ENCODE assay signal across 14 cellular contexts in genomic region chr5:32302822-32303754, GRCh38. TPM values are rescaled to one million over a fixed set of nuclear protein-coding genes. Genes with fewer than 3 reads are reported as not detected.
DNase-seq lines count a peak whose midpoint lies in the region; ATAC-seq, FAIRE-seq and TF ChIP-seq lines count a peak whose summit lies in the region.
"Had no signal": no experiment of that assay in that cellular context is flagged by ENCODE, and none has a peak within 500 bp of the region (broad histone marks: within the 10 kb centered on the region; RNA-seq: fewer than 3 reads in every experiment).

No MANE protein-coding gene starts in this region.

- no peak for TF ChIP-seq CTCF in A549 (IDR thresholded peaks at IDR 0.05)
- no peak for TF ChIP-seq CTCF in fibroblast of pulmonary artery (IDR thresholded peaks at IDR 0.05; ENCODE audit: low read length, missing control alignments)

- ATAC-seq in A549 (peak; percentile 64 to 69; a peak in 5 of 6 replicates), GM21526 (IDR thresholded peaks at IDR 0.05; ENCODE audit: low FRiP score, unreplicated experiment) (no peak), Right ventricle myocardium superior (ENCODE audit: poor library complexity) (no peak)
- ATAC-seq: activated CD8-positive, alpha-beta memory T cell treated with anti-CD3 and anti-CD28 coated beads, Interleukin-2, amount 10 ng/mL, durations not matched to agents 7 days and 5 days; HCT116 had no signal

- H3K4me3 ChIP-seq in A549 (no peak overlapping the region), fibroblast of pulmonary artery (replicated peaks; ENCODE audit: low read depth, low read length) (no peak overlapping the region), muscle layer of duodenum (ENCODE audit: low read depth in 1 of 2, low read length in 2 of 2) (no peak overlapping the region)
- H3K4me3 ChIP-seq: tibial nerve had no signal

- intact Hi-C loops in Right ventricle myocardium superior (cut with DNase I): no loop called here

- DNase-seq in A549 (ENCODE audit: low read depth in 1 of 2, low spot score in 1 of 2) (peak; percentile 32 to 56), RCC 7860 (ENCODE audit: low spot score) (peak; percentile 34), fibroblast of pulmonary artery (ENCODE audit: low read depth) (peak; percentile 11), Right ventricle myocardium superior (no peak), NCI-H345 (lab: John Stamatoyannopoulos, UW) (no peak), RPMI8226 (no peak)
- DNase-seq: activated CD8-positive, alpha-beta memory T cell treated with anti-CD3 and anti-CD28 coated beads, Interleukin-2, amount 10 ng/mL, durations not matched to agents 7 days and 5 days; stimulated activated CD4-positive, alpha-beta T cell treated with anti-CD3 and anti-CD28 coated beads, Interleukin-4, amount 100 ng/mL, for 1 hour; stimulated activated CD8-positive, alpha-beta memory T cell treated with anti-CD3 and anti-CD28 coated beads, Interleukin-4, amount 100 ng/mL, for 48 hours had no signal

- FAIRE-seq in A549 (lab: Jason Lieb, UNC): no peak
- FAIRE-seq in RCC 7860 (lab: Jason Lieb, UNC): peak; percentile 84

- H3K36me3 ChIP-seq in muscle layer of duodenum (ENCODE audit: control insufficient read depth in 1 of 2, insufficient read depth in 2 of 2, low read length in 2 of 2): no peaks in the 10 kb centered on the region
- H3K36me3 ChIP-seq: neutrophil had no signal

- no peak for TF ChIP-seq RAD21 in A549 (conservative IDR thresholded peaks at IDR 0.05 in 1 of 2, IDR thresholded peaks at IDR 0.05 in 1 of 2)

- TF ChIP-seq EP300 in A549 (IDR thresholded peaks at IDR 0.05): no peak

- H3K9me3 ChIP-seq in A549: no peaks in the 10 kb centered on the region
- no peaks in the 10 kb centered on the region for H3K9me3 ChIP-seq in muscle layer of duodenum (ENCODE audit: control insufficient read depth in 1 of 2, low read length in 2 of 2)
- H3K9me3 ChIP-seq: neutrophil, tibial nerve had no signal

- 25% methylated on average over 7 of the region's 7 CpGs for WGBS in A549 (ENCODE audit: missing lambda C conversion rate)

- POLR2A ChIA-PET in A549 (lab: Yijun Ruan, JAX): interaction anchor here (0.7 to 0.9 kb wide), 2 partner anchors 13 to 130 kb away, joined by 3 to 9 read pairs; partner anchors contain the start of gene GOLPH3

- CTCF ChIA-PET in A549 (lab: Yijun Ruan, JAX): interaction anchor here (0.6 to 1.2 kb wide), 3 partner anchors 26 to 226 kb away, joined by 3 to 7 read pairs (median 3); no protein-coding TSS in a partner anchor

- peak overlapping the region; percentile 57 to 82 for H3K27ac ChIP-seq in A549
- peak overlapping the region; percentile 53 for H3K27ac ChIP-seq in muscle layer of duodenum (ENCODE audit: low read length)
- H3K27ac ChIP-seq: neutrophil had no signal

- peak overlapping the region; percentile 70 for H3K4me2 ChIP-seq in A549

- no peaks in the 10 kb centered on the region for H3K27me3 ChIP-seq in muscle layer of duodenum (ENCODE audit: low read depth, low read length)
- H3K27me3 ChIP-seq: neutrophil, tibial nerve had no signal

- no peak for TF ChIP-seq POLR2A in A549 (IDR thresholded peaks at IDR 0.05; ENCODE audit: low read length)

- H3K4me1 ChIP-seq in A549 (peaks cover 25% of the 10 kb centered on the region), muscle layer of duodenum (ENCODE audit: control insufficient read depth in 1 of 2, insufficient read depth in 2 of 2, low read length in 2 of 2) (peaks cover 9 to 25% of the 10 kb centered on the region in 2 donors)

TF ChIP-seq in A549, 52 proteins besides CTCF, POLR2A, EP300 and RAD21:
- TF ChIP-seq KDM1A (IDR thresholded peaks at IDR 0.05; ENCODE audit: low read depth): no peak
- TF ChIP-seq FOSL2 (IDR thresholded peaks at IDR 0.05): no peak
- peak; percentile 3; the same call in 1 of the 2 replicates for TF ChIP-seq FOSL2 (CRISPR knock-in tag; IDR thresholded peaks at IDR 0.05)
- TF ChIP-seq CHD4 (IDR thresholded peaks at IDR 0.05; ENCODE audit: borderline replicate concordance): no peak
- TF ChIP-seq MAFK (IDR thresholded peaks at IDR 0.05; ENCODE audit: partially characterized antibody): peak; percentile 74
- peak in 1 of 2 experiments; percentile 22; a peak in 1 of 4 replicates for TF ChIP-seq CEBPB (IDR thresholded peaks at IDR 0.05)

RNA-seq across cellular contexts. Expression of gene MTMR12, which starts 9.7 kb away (rescaled TPM):
- polyA plus RNA-seq in A549 (2011; rRNA removed) (26.5 and 29.8 TPM in 2 replicates), A549 (2017; fragmentation: RNase III; extraction: RNeasy Plus Mini Kit Qiagen cat#74134 plus additional on column Dnase treatment) (13.8 to 14.3 TPM (median 14.1 TPM) in 3 replicates)
- polyA plus RNA-seq in A549 (2012; cell fraction: cytosol; rRNA removed): 8.4 and 10.4 TPM in 2 replicates
- 5.7 and 8.2 TPM in 2 replicates for polyA plus RNA-seq in A549 (2012; cell fraction: nucleus; rRNA removed)
- polyA minus RNA-seq in A549 (2011; rRNA and poly(A)+ RNA removed): 20.7 and 22.9 TPM in 2 replicates
- total RNA-seq in Right ventricle myocardium superior: 14.6 TPM

Comparison
In these comparisons a context has a peak if more than half of its experiments do, and no peak if none do; other contexts are left out.
1. ATAC-seq: peak in A549 (2 of 2); none in GM21526 (single experiment) and Right ventricle myocardium superior (single experiment).
2. DNase-seq: peak in A549 (2 of 2), RCC 7860 (single experiment) and fibroblast of pulmonary artery (single experiment); none in Right ventricle myocardium superior (single experiment), NCI-H345 (single experiment) and RPMI8226 (single experiment).